23 cellular contexts compared by ENCODE assay signal in genomic region chr6:3873051-3873450, GRCh38.
"Had no signal": no experiment of that assay in that cellular context is flagged by ENCODE, and none has a peak within 500 bp of the region (broad histone marks: within the 10 kb centered on the region; RNA-seq: fewer than 3 reads in every experiment).

No MANE protein-coding gene starts in this region.

- H3K4me2 ChIP-seq: smooth muscle cell had no signal

- H3K27ac ChIP-seq: dorsolateral prefrontal cortex, esophagus squamous epithelium, left lung, lower lobe of right lung, right atrium auricular region, suprapubic skin, thyroid gland, upper lobe of left lung, uterus had no signal

- H3K9me3 Mint-ChIP-seq: memory B cell; mesothelial cell of epicardium; natural killer cell; neural crest cell; stimulated activated effector memory CD8-positive, alpha-beta T cell treated with anti-CD3 and anti-CD28 coated beads, Interleukin-12 subunit alpha, Interleukin-12 subunit beta, amount 100 ng/mL, for 72 hours had no signal

- H3K36me3 ChIP-seq: esophagus squamous epithelium, left lung, lower lobe of right lung, right atrium auricular region, suprapubic skin, thyroid gland, upper lobe of left lung, uterus had no signal

- H3K4me3 Mint-ChIP-seq: memory B cell; mesothelial cell of epicardium; natural killer cell; neural crest cell; stimulated activated effector memory CD8-positive, alpha-beta T cell treated with anti-CD3 and anti-CD28 coated beads, Interleukin-12 subunit alpha, Interleukin-12 subunit beta, amount 100 ng/mL, for 72 hours had no signal

- H3K9me3 ChIP-seq: esophagus squamous epithelium, left lung, lower lobe of right lung, right atrium auricular region, suprapubic skin, thyroid gland, upper lobe of left lung, uterus had no signal

- H3K4me3 ChIP-seq: dorsolateral prefrontal cortex, esophagus squamous epithelium, left lung, lower lobe of right lung, right atrium auricular region, smooth muscle cell, suprapubic skin, thyroid gland, upper lobe of left lung, uterus had no signal

- H3K27ac Mint-ChIP-seq: memory B cell; mesothelial cell of epicardium; natural killer cell; stimulated activated effector memory CD8-positive, alpha-beta T cell treated with anti-CD3 and anti-CD28 coated beads, Interleukin-12 subunit alpha, Interleukin-12 subunit beta, amount 100 ng/mL, for 72 hours had no signal

- DNase-seq: cortex of kidney; dorsolateral prefrontal cortex; effector memory CD4-positive, alpha-beta T cell; esophagus squamous epithelium; foreskin melanocyte; head of caudate nucleus; hippocampal formation; kidney glomerular epithelial cell; left lung; lower lobe of right lung; natural killer cell; stimulated activated CD4-positive, alpha-beta T cell treated with anti-CD3 and anti-CD28 coated beads, Interleukin-2, amount 100 ng/mL, for 48 hours; stimulated activated naive CD8-positive, alpha-beta T cell treated with anti-CD3 and anti-CD28 coated beads, Interleukin-15, Interleukin-2, amounts not matched to agents 100 U/mL and 50 U/mL, for 24 hours; thyroid gland; upper lobe of left lung; uterus had no signal

- H3K27me3 ChIP-seq: dorsolateral prefrontal cortex, left lung, right atrium auricular region, suprapubic skin, thyroid gland, upper lobe of left lung, uterus had no signal

- H3K36me3 Mint-ChIP-seq: memory B cell; mesothelial cell of epicardium; natural killer cell; stimulated activated effector memory CD8-positive, alpha-beta T cell treated with anti-CD3 and anti-CD28 coated beads, Interleukin-12 subunit alpha, Interleukin-12 subunit beta, amount 100 ng/mL, for 72 hours had no signal

- H3K4me1 Mint-ChIP-seq: memory B cell, natural killer cell had no signal

- H3K4me1 ChIP-seq: esophagus squamous epithelium, left lung, upper lobe of left lung, uterus had no signal

- ATAC-seq: left lung; lower lobe of right lung; natural killer cell; stimulated activated effector memory CD8-positive, alpha-beta T cell treated with anti-CD3 and anti-CD28 coated beads, Interleukin-12 subunit alpha, Interleukin-12 subunit beta, amount 100 ng/mL, for 72 hours; stimulated activated naive CD8-positive, alpha-beta T cell treated with anti-CD3 and anti-CD28 coated beads, Interleukin-15, Interleukin-2, amounts not matched to agents 100 U/mL and 50 U/mL, for 24 hours had no signal
